35 cellular contexts compared by ENCODE assay signal in genomic region chr6:81484251-81484650, GRCh38.
"Had no signal": no experiment of that assay in that cellular context is flagged by ENCODE, and none has a peak within 500 bp of the region (broad histone marks: within the 10 kb centered on the region; RNA-seq: fewer than 3 reads in every experiment).

No MANE protein-coding gene starts in this region.

- H3K36me3 ChIP-seq: MG63 had no signal

- H3K4me3 ChIP-seq: MG63 had no signal

- H3K27me3 ChIP-seq: MG63 had no signal

- DNase-seq: Karpas-422, Kasumi-1, MG63, MM.1S, MV-4-11, NCI-H1048, NCI-H1092, NCI-H1092 treated with DMSO at 0.1 percent for 48 hours, NCI-H1105, NCI-H1105 treated with DMSO at 0.1 percent for 48 hours, NCI-H1417, NCI-H1417 treated with DMSO at 0.1 percent for 48 hours, NCI-H1436, NCI-H1436 treated with DMSO at 0.1 percent for 48 hours, NCI-H146, NCI-H1694, NCI-H1694 treated with DMSO at 0.1 percent for 48 hours, NCI-H187, NCI-H187 treated with DMSO at 0.1 percent for 48 hours, NCI-H1930, NCI-H2029, NCI-H2029 treated with DMSO at 0.1 percent for 48 hours, NCI-H2081, NCI-H2081 treated with DMSO at 0.1 percent for 48 hours, NCI-H2107, NCI-H2171, NCI-H2171 treated with DMSO at 0.1 percent for 48 hours, NCI-H2227 treated with DMSO at 0.1 percent for 48 hours, NCI-H226, NCI-H345, NCI-H446, NCI-H446 treated with DMSO at 0.1 percent for 48 hours, NCI-H510A, NCI-H510A treated with DMSO at 0.1 percent for 48 hours, NCI-H524 had no signal

- H3K9me3 ChIP-seq: MG63 had no signal
